In the genomic region with DNA sequence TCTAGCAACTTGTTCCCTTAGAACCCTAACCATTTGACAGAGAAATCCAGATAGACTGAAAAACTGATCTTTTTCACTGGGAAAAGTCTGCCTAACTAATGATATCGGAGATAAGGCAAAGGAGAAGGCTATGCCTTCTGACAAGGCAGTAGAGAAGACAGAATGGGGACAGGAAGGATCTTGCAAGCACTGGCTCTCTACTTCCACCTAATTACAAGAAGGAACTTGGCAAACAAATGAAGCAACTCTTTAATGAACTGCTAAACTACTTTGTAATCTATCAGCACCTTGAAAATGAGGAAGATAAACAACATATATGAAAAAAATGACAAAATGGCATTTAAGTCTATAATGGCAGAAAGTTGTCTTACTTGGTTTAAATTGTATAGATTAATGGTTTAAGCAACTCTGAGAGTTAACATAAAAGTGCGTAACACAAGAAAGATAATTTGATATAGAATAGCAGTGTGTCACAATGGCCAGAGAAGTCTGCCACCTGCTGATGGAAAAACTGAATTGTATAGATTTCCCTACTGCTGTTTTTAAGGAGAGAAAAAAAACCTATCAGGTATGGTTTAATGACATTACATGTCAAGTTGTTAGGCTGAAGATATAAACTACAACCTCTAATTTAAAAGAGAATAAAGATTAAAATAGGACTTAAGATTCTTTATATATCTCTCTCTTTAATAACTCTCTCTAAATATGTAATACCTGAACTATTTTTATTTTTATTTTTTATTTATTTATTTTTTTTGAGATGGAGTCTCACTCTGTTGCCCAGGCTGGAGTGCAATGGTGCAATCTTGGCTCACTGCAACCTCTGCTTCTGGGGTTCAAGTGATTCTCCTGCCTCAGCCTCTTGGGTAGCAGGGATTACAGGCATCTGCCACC, we compare ENCODE assay signal across 8 cellular contexts. TPM values are rescaled to one million over a fixed set of nuclear protein-coding genes. Genes with fewer than 3 reads are reported as not detected.
DNase-seq lines count a peak whose midpoint lies in the region; ATAC-seq and TF ChIP-seq lines count a peak whose summit lies in the region.

No MANE protein-coding gene starts in this region.

- CTCF ChIA-PET in activated naive CD4-positive, alpha-beta T cell treated with anti-CD3 and anti-CD28 coated beads for 36 hours (lab: Charles Lee): no interaction called here

- no peak overlapping the region for H3K27ac Mint-ChIP-seq in activated naive CD4-positive, alpha-beta T cell treated with anti-CD3 and anti-CD28 coated beads for 36 hours
- peak overlapping the region; percentile 20 for H3K27ac Mint-ChIP-seq in activated naive CD8-positive, alpha-beta T cell treated with anti-CD3 and anti-CD28 coated beads, Interleukin-2, amount 50 U/mL, for 24 hours

- peak overlapping the region; percentile 38 to 74 (median 56) for H3K27ac ChIP-seq in sigmoid colon

- H3K4me1 Mint-ChIP-seq in activated naive CD4-positive, alpha-beta T cell treated with anti-CD3 and anti-CD28 coated beads for 36 hours (ENCODE audit: low read depth): peaks cover 54% of the 10 kb centered on the region
- H3K4me1 Mint-ChIP-seq in activated naive CD8-positive, alpha-beta T cell treated with anti-CD3 and anti-CD28 coated beads, Interleukin-2, amount 50 U/mL, for 24 hours: peaks cover 58% of the 10 kb centered on the region

- H3K36me3 ChIP-seq in sigmoid colon: no peaks in the 10 kb centered on the region

- H3K27me3 ChIP-seq in sigmoid colon: no peaks in the 10 kb centered on the region

- no peak for TF ChIP-seq POLR2A in sigmoid colon (IDR thresholded peaks at IDR 0.05)

- TF ChIP-seq CTCF in sigmoid colon (IDR thresholded peaks at IDR 0.05): peak; percentile 23 to 65 (median 50)

- no peaks in the 10 kb centered on the region for H3K9me3 Mint-ChIP-seq in activated naive CD4-positive, alpha-beta T cell treated with anti-CD3 and anti-CD28 coated beads for 36 hours
- no peaks in the 10 kb centered on the region for H3K9me3 Mint-ChIP-seq in activated naive CD8-positive, alpha-beta T cell treated with anti-CD3 and anti-CD28 coated beads, Interleukin-2, amount 50 U/mL, for 24 hours

- peak; percentile 38 for DNase-seq in activated naive CD4-positive, alpha-beta T cell treated with anti-CD3 and anti-CD28 coated beads for 36 hours
- DNase-seq in activated naive CD4-positive, alpha-beta T cell treated with anti-CD3 and anti-CD28 coated beads, Interleukin-2, amount 50 U/mL, for 16 hours: no peak
- peak; percentile 18 for DNase-seq in NCI-H345 (lab: John Stamatoyannopoulos, UW)
- no peak for DNase-seq in activated naive CD8-positive, alpha-beta T cell treated with anti-CD3 and anti-CD28 coated beads, Interleukin-2, amount 50 U/mL, for 24 hours
- no peak for DNase-seq in left cardiac atrium
- DNase-seq in sigmoid colon: no peak

- 39 to 43% methylated on average over 2 of the region's 2 CpGs for WGBS in sigmoid colon, 2 donors

- intact Hi-C loops in activated naive CD4-positive, alpha-beta T cell treated with anti-CD3 and anti-CD28 coated beads for 36 hours (cut with micrococcal nuclease): loop anchor here (1.0 to 5.0 kb wide), 7 partner anchors 11 to 358 kb away; partner anchors contain the start of gene RP9
- intact Hi-C loops in left cardiac atrium (cut with DNase I) (no loop called here), sigmoid colon (cut with DNase I) (loop anchor here (2.0 to 5.0 kb wide), 2 partner anchors 204 to 248 kb away; no protein-coding TSS in a partner anchor)

- peaks cover 0 to 31% (median 17%) of the 10 kb centered on the region in 4 donors for H3K4me1 ChIP-seq in sigmoid colon

- H3K9me3 ChIP-seq in sigmoid colon: no peaks in the 10 kb centered on the region

- peaks cover 2% of the 10 kb centered on the region for H3K36me3 Mint-ChIP-seq in activated naive CD4-positive, alpha-beta T cell treated with anti-CD3 and anti-CD28 coated beads for 36 hours (ENCODE audit: low read depth)
- H3K36me3 Mint-ChIP-seq in activated naive CD8-positive, alpha-beta T cell treated with anti-CD3 and anti-CD28 coated beads, Interleukin-2, amount 50 U/mL, for 24 hours (ENCODE audit: low read depth): peaks cover 2% of the 10 kb centered on the region

- TF ChIP-seq EP300 in sigmoid colon (IDR thresholded peaks at IDR 0.05): no peak

- H3K27me3 Mint-ChIP-seq in activated naive CD4-positive, alpha-beta T cell treated with anti-CD3 and anti-CD28 coated beads for 36 hours (ENCODE audit: low read depth): no peaks in the 10 kb centered on the region
- no peaks in the 10 kb centered on the region for H3K27me3 Mint-ChIP-seq in activated naive CD8-positive, alpha-beta T cell treated with anti-CD3 and anti-CD28 coated beads, Interleukin-2, amount 50 U/mL, for 24 hours

- H3K4me3 ChIP-seq in sigmoid colon: peak overlapping the region in 1 of 4 donors; percentile 23

- no peak overlapping the region for H3K4me3 Mint-ChIP-seq in activated naive CD4-positive, alpha-beta T cell treated with anti-CD3 and anti-CD28 coated beads for 36 hours
- H3K4me3 Mint-ChIP-seq in activated naive CD8-positive, alpha-beta T cell treated with anti-CD3 and anti-CD28 coated beads, Interleukin-2, amount 50 U/mL, for 24 hours: no peak overlapping the region

- ATAC-seq in HG02840 (IDR thresholded peaks at IDR 0.05; ENCODE audit: low FRiP score, unreplicated experiment) (peak; percentile 55), left cardiac atrium (peak; percentile 49 to 53), HG03457 (IDR thresholded peaks at IDR 0.05; ENCODE audit: unreplicated experiment) (no peak)
- no peak for ATAC-seq in activated naive CD8-positive, alpha-beta T cell treated with anti-CD3 and anti-CD28 coated beads, Interleukin-2, amount 50 U/mL, for 24 hours

RNA-seq across cellular contexts. Expression of gene NT5C3A, which starts 11.9 kb away (rescaled TPM):
- total RNA-seq in activated naive CD4-positive, alpha-beta T cell treated with anti-CD3 and anti-CD28 coated beads for 36 hours: 10 to 100 TPM; 39.5 to 40.9 TPM
- total RNA-seq in left cardiac atrium (10 to 100 TPM; 20.1 to 21.2 TPM), sigmoid colon (10 to 100 TPM; 20.6 to 29.6 (median 28.0) TPM)
- polyA plus RNA-seq in sigmoid colon: 100 to 1,000 TPM in 1 of 3 donors, 10 to 100 TPM in 2; 86.5 to 270 (median 96.1) TPM

RNA-seq across cellular contexts. Expression of gene RP9, which starts 58.5 kb away (rescaled TPM):
- 10 to 100 TPM; 14.2 to 17.6 TPM for total RNA-seq in activated naive CD4-positive, alpha-beta T cell treated with anti-CD3 and anti-CD28 coated beads for 36 hours
- total RNA-seq in left cardiac atrium (10 to 100 TPM; 15.2 to 16.6 TPM), sigmoid colon (10 to 100 TPM in 2 of 4 donors, 1 to 10 TPM in 2; 6.9 to 24.6 (median 9.2) TPM)
- polyA plus RNA-seq in sigmoid colon: 10 to 100 TPM in 2 of 3 donors, 1 to 10 TPM in 1; 6.6 to 15.5 (median 10.8) TPM

Comparison
In these comparisons a context has a peak if more than half of its experiments do, and no peak if none do; other contexts are left out.
1. DNase-seq: peak in activated naive CD4-positive, alpha-beta T cell treated with anti-CD3 and anti-CD28 coated beads for 36 hours (single experiment) and NCI-H345 (single experiment); none in activated naive CD4-positive, alpha-beta T cell treated with anti-CD3 and anti-CD28 coated beads, Interleukin-2, amount 50 U/mL, for 16 hours (single experiment), activated naive CD8-positive, alpha-beta T cell treated with anti-CD3 and anti-CD28 coated beads, Interleukin-2, amount 50 U/mL, for 24 hours (single experiment), left cardiac atrium (single experiment) and sigmoid colon (single experiment).
2. ATAC-seq: peak in HG02840 (single experiment) and left cardiac atrium (2 of 2); none in activated naive CD8-positive, alpha-beta T cell treated with anti-CD3 and anti-CD28 coated beads, Interleukin-2, amount 50 U/mL, for 24 hours (single experiment) and HG03457 (single experiment).
3. intact Hi-C loops: an anchor here in activated naive CD4-positive, alpha-beta T cell treated with anti-CD3 and anti-CD28 coated beads for 36 hours (1.0 to 5.0 kb wide) and sigmoid colon (2.0 to 5.0 kb wide); none called in left cardiac atrium.